Comparison of ENCODE assay signal across 23 cellular contexts in the genomic region with DNA sequence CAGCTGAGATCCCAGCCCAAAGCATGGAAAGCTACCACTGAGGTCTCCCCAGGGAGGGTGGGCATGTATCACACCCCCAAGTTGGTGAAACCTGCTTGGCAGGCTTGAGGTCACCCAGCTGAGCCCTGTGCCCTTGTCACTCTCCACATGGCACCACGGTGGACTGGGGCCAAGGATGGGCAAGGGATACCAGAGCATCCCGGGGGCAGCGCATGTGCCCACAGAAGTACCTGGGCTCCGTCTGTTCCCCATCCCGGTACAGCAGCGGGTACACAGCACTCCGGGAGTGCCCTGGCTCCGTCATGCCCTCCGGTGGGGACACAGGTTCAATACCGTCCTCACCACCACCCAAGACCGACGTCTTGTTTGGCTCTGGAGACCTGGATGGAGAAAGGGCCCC. TPM values are rescaled to one million over a fixed set of nuclear protein-coding genes. Genes with fewer than 3 reads are reported as not detected.
DNase-seq lines count a peak whose midpoint lies in the region; ATAC-seq, FAIRE-seq and TF ChIP-seq lines count a peak whose summit lies in the region.
"Had no signal": no experiment of that assay in that cellular context is flagged by ENCODE, and none has a peak within 500 bp of the region (broad histone marks: within the 10 kb centered on the region; RNA-seq: fewer than 3 reads in every experiment).

No MANE protein-coding gene starts in this region.

- ATAC-seq in HepG2 (no peak), right lobe of liver (no peak), GM21447 (IDR thresholded peaks at IDR 0.05; ENCODE audit: unreplicated experiment) (no peak), HG03175 (IDR thresholded peaks at IDR 0.05; ENCODE audit: unreplicated experiment) (no peak)

- TF ChIP-seq EP300 in HepG2 (IDR thresholded peaks at IDR 0.05; ENCODE audit: low read depth in 2 of 2, low read length in 2 of 2) (no peak), HepG2 (CRISPR knock-in tag; IDR thresholded peaks at IDR 0.05; ENCODE audit: borderline replicate concordance) (no peak), H1 (IDR thresholded peaks at IDR 0.05; ENCODE audit: borderline replicate concordance in 1 of 2, low read depth in 2 of 2, low read length in 2 of 2) (no peak)

- no peak overlapping the region for H3K56ac ChIP-seq in H1 (replicated peaks; ENCODE audit: insufficient read length, low read depth, low read length)

- no TSS peak for BruUV-seq in HepG2 (replicated peaks; lab: Mats Ljungman, UMichigan)

- H3K36me3 ChIP-seq in HepG2 (replicated peaks in 1 of 2; ENCODE audit: control insufficient read depth in 1 of 2, insufficient read depth in 2 of 2, low read length in 2 of 2) (peaks cover 14 to 45% of the 10 kb centered on the region in 2 experiments; a peak in 4 of 5 replicates), right lobe of liver (peaks cover 0 to 43% (median 10%) of the 10 kb centered on the region in 4 donors), H1 (ENCODE audit: control insufficient read depth in 2 of 4, insufficient read depth in 4 of 4, low read length in 3 of 4) (peaks cover 9 to 73% (median 39%) of the 10 kb centered on the region in 4 experiments; a peak in 7 of 8 replicates), neuronal stem cell (replicated peaks in 1 of 2; ENCODE audit: control insufficient read depth in 2 of 2, insufficient read depth in 2 of 2, low read length in 2 of 2) (peaks cover 29 to 69% of the 10 kb centered on the region in 2 donors)

- H3K4ac ChIP-seq in H1 (replicated peaks; ENCODE audit: insufficient read length, low read depth, low read length) (no peak overlapping the region), neuronal stem cell (ENCODE audit: low read length) (no peak overlapping the region)

- H2BK5ac ChIP-seq in H1 (ENCODE audit: low read depth, low read length) (no peak overlapping the region), neuronal stem cell (ENCODE audit: low read length) (no peak overlapping the region)

- no peak overlapping the region for H2BK15ac ChIP-seq in H1 (ENCODE audit: low read length)
- H2BK15ac ChIP-seq in neuronal stem cell (ENCODE audit: low read length) = no peak overlapping the region

- H3K27me3 ChIP-seq in HepG2 (ENCODE audit: control insufficient read depth in 1 of 2, insufficient read depth in 2 of 2, low read length in 2 of 2) (no peaks in the 10 kb centered on the region), right lobe of liver (no peaks in the 10 kb centered on the region), H1 (replicated peaks in 1 of 4; ENCODE audit: control insufficient read depth in 3 of 4, extremely low read depth in 1 of 4, insufficient read depth in 3 of 4, low read length in 3 of 4) (no peaks in the 10 kb centered on the region), neuronal stem cell (ENCODE audit: control insufficient read depth in 3 of 3, insufficient read depth in 3 of 3, low read depth in 1 of 3, low read length in 3 of 3) (no peaks in the 10 kb centered on the region)
- H3K27me3 ChIP-seq: BE2C; BLaER1 treated with 17β-estradiol and CSF1 and Interleukin-3, amounts not matched to agents 10 nM and 100 nM had no signal

- TF ChIP-seq RAD21 in HepG2 (CRISPR knock-in tag; IDR thresholded peaks at IDR 0.05) = no peak
- TF ChIP-seq RAD21 in H1 (IDR thresholded peaks at IDR 0.05 in 1 of 2, conservative IDR thresholded peaks at IDR 0.05 in 1 of 2; ENCODE audit: low read depth in 2 of 2, low read length in 2 of 2) = peak; percentile 25 to 29; a peak in 2 of 4 replicates

- 100% methylated on average over 5 of the region's 12 CpGs for WGBS in HepG2 (ENCODE audit: low lambda C conversion rate)
- WGBS in right lobe of liver (ENCODE audit: insufficient coverage, low coverage, low lambda C conversion rate, missing lambda C conversion rate) = no CpG with 5 or more reads among the region's 12 CpGs
- 97% methylated on average over 12 of the region's 12 CpGs; no CpG with 5 or more reads in 1 of the 2 experiments for WGBS in H1 (ENCODE audit: extremely low coverage in 1 of 2, insufficient coverage in 1 of 2, insufficient read length in 1 of 2, insufficient replicate concordance in 2 of 2, low coverage in 1 of 2, low lambda C conversion rate in 2 of 2, missing lambda C conversion rate in 1 of 2), 2 experiments
- no CpG with 5 or more reads among the region's 12 CpGs for WGBS in neuronal stem cell (ENCODE audit: extremely low coverage in 2 of 2, insufficient read length in 2 of 2, insufficient replicate concordance in 1 of 2), 2 donors

- in situ Hi-C loops in HepG2 (cut with HindIII; ENCODE audit: extremely low pct_ligation_motif_present, low pct_unique_long_range_greater_than_20kb) = no loop called here

- intact Hi-C loops in HepG2 (cut with micrococcal nuclease; ENCODE audit: unreplicated experiment) (loop anchor here (1.0 kb wide), 1 partner anchor 66 kb away; no protein-coding TSS in a partner anchor), right lobe of liver (cut with DNase I) (no loop called here)

- no peaks in the 10 kb centered on the region for H3K79me1 ChIP-seq in H1 (ENCODE audit: low read depth, low read length)
- peaks cover 3% of the 10 kb centered on the region for H3K79me1 ChIP-seq in neuronal stem cell (ENCODE audit: low read depth, low read length)

- H4K20me1 ChIP-seq in HepG2 (ENCODE audit: insufficient read depth, low read length) (0 out of 2 replicates have a peak, but pooled peaks cover 2% of the 10 kb centered on the region), H1 (replicated peaks in 1 of 2; ENCODE audit: control insufficient read depth in 1 of 2, insufficient read depth in 2 of 2, low read length in 2 of 2) (peaks cover 2% of the 10 kb centered on the region in 2 experiments)

- TF ChIP-seq POLR2A in HepG2 (IDR thresholded peaks at IDR 0.05; ENCODE audit: insufficient read depth in 1 of 2, low read depth in 2 of 2, low read length in 2 of 2) (no peak), right lobe of liver (IDR thresholded peaks at IDR 0.05) (no peak), H1 (IDR thresholded peaks at IDR 0.05; ENCODE audit: control extremely low read depth in 1 of 2, low read depth in 2 of 2, low read length in 2 of 2) (no peak)

- H3K4me3 ChIP-seq in HepG2 (replicated peaks in 1 of 3; ENCODE audit: insufficient read depth in 1 of 3, low read depth in 2 of 3, low read length in 3 of 3) = no peak overlapping the region
- H3K4me3 ChIP-seq in right lobe of liver = no peak overlapping the region
- no peak overlapping the region for H3K4me3 ChIP-seq in H1 (ENCODE audit: extremely low read depth in 1 of 4, insufficient read depth in 2 of 4, low read depth in 3 of 4, low read length in 4 of 4)
- peak overlapping the region in 1 of 2 donors; percentile 34 for H3K4me3 ChIP-seq in neuronal stem cell (ENCODE audit: low read length in 2 of 2)
- H3K4me3 ChIP-seq: A549; BLaER1 treated with 17β-estradiol and CSF1 and Interleukin-3, amounts not matched to agents 10 nM and 100 nM; GM23338 had no signal

- H3K14ac ChIP-seq in H1 (ENCODE audit: insufficient read length) (no peak overlapping the region), neuronal stem cell (ENCODE audit: low read length) (no peak overlapping the region)

- FAIRE-seq in HepG2 (lab: Jason Lieb, UNC) (no peak), H1 (lab: Jason Lieb, UNC) (no peak)
- FAIRE-seq: A549, GM12891, H54 had no signal

- H4K8ac ChIP-seq in H1 (ENCODE audit: extremely low read depth, insufficient read depth, low read length) (peak overlapping the region; percentile 75; the same call in 1 of the 2 replicates), neuronal stem cell (ENCODE audit: low read depth, low read length) (peak overlapping the region; percentile 65)

- H3K18ac ChIP-seq in H1 (ENCODE audit: extremely low read depth, low read length) (no peak overlapping the region), neuronal stem cell (ENCODE audit: low read length) (peak overlapping the region; percentile 71)

- H2BK120ac ChIP-seq in H1 (replicated peaks; ENCODE audit: low read depth, low read length) (no peak overlapping the region), neuronal stem cell (ENCODE audit: low read depth, low read length) (no peak overlapping the region)

- CTCF ChIA-PET in HepG2 (lab: Yijun Ruan, JAX; ENCODE audit: low intra/inter-chr PET ratio, low total read pairs) = no interaction called here
- CTCF ChIA-PET in H1 (lab: Charles Lee; ENCODE audit: partially characterized antibody) = interaction anchor here (0.6 to 4.2 kb wide), 19 partner anchors 8 to 442 kb away, joined by 3 to 20 read pairs (median 4); no protein-coding TSS in a partner anchor

- H3K4me1 ChIP-seq in HepG2 (ENCODE audit: insufficient read depth, low read length) (no peaks in the 10 kb centered on the region), right lobe of liver (no peaks in the 10 kb centered on the region), H1 (replicated peaks in 1 of 4; ENCODE audit: control insufficient read depth in 3 of 4, insufficient read depth in 4 of 4, low read length in 3 of 4) (peaks cover 0 to 4% (median 0%) of the 10 kb centered on the region in 4 experiments; a peak in 2 of 7 replicates), neuronal stem cell (ENCODE audit: control insufficient read depth in 2 of 2, insufficient read depth in 1 of 2, low read depth in 1 of 2, low read length in 2 of 2) (peaks cover 15% of the 10 kb centered on the region in 2 donors)
- H3K4me1 ChIP-seq: A549, BE2C had no signal

- H3K27ac ChIP-seq in HepG2 (ENCODE audit: extremely low read length, insufficient read depth, low read length) (no peak overlapping the region), right lobe of liver (no peak overlapping the region), H1 (ENCODE audit: low read depth, low read length) (no peak overlapping the region), neuronal stem cell (replicated peaks; ENCODE audit: low read length) (no peak overlapping the region)
- H3K27ac ChIP-seq: 22Rv1; A549; BLaER1 treated with 17β-estradiol and CSF1 and Interleukin-3, amounts not matched to agents 10 nM and 100 nM had no signal

- H2BK20ac ChIP-seq in H1 (ENCODE audit: low read length) = no peak overlapping the region

- H3K79me2 ChIP-seq in HepG2 (ENCODE audit: insufficient read depth, low read length) (no peaks in the 10 kb centered on the region), H1 (ENCODE audit: control insufficient read depth in 1 of 2, insufficient read depth in 2 of 2, low read length in 2 of 2) (no peaks in the 10 kb centered on the region)

- H3K23ac ChIP-seq in H1 (ENCODE audit: insufficient read length) (no peak overlapping the region), neuronal stem cell (ENCODE audit: low read depth, low read length, poor library complexity) (no peak overlapping the region)

- H2BK12ac ChIP-seq in H1 (ENCODE audit: low read depth, low read length) (no peak overlapping the region), neuronal stem cell (ENCODE audit: low read length) (no peak overlapping the region)

- POLR2A ChIA-PET in HepG2 (lab: Yijun Ruan, JAX) (no interaction called here), H1 (lab: Charles Lee; ENCODE audit: partially characterized antibody) (no interaction called here)

- H4K5ac ChIP-seq in H1 (ENCODE audit: insufficient read length, low read depth, low read length) = no peak overlapping the region

- no peak overlapping the region for H3K9ac ChIP-seq in HepG2 (ENCODE audit: insufficient read depth, low read depth, low read length)
- H3K9ac ChIP-seq in H1 (replicated peaks in 1 of 4; ENCODE audit: extremely low read depth in 1 of 4, low read depth in 3 of 4, low read length in 3 of 4) = no peak overlapping the region
- H3K9ac ChIP-seq in neuronal stem cell (ENCODE audit: low read depth, low read length, poor library complexity) = no peak overlapping the region
- H3K9ac ChIP-seq: BLaER1 treated with 17β-estradiol and CSF1 and Interleukin-3, amounts not matched to agents 10 nM and 100 nM had no signal

- H3K4me2 ChIP-seq in HepG2 (ENCODE audit: low read depth, low read length) (no peak overlapping the region), H1 (ENCODE audit: insufficient read depth in 1 of 2, low read depth in 2 of 2, low read length in 2 of 2) (no peak overlapping the region), neuronal stem cell (ENCODE audit: insufficient read depth, low read length, poor library complexity, severe bottlenecking) (no peak overlapping the region)
- H3K4me2 ChIP-seq: A549; BLaER1 treated with 17β-estradiol and CSF1 and Interleukin-3, amounts not matched to agents 10 nM and 100 nM; GM23338 had no signal

- H4K91ac ChIP-seq in H1 (replicated peaks; ENCODE audit: insufficient read length, low read length) = no peak overlapping the region
- H4K91ac ChIP-seq in neuronal stem cell (ENCODE audit: low read depth, low read length, poor library complexity) = no peak overlapping the region

- H3K9me3 ChIP-seq in HepG2 (ENCODE audit: low read length) (no peaks in the 10 kb centered on the region), right lobe of liver (no peaks in the 10 kb centered on the region), H1 (ENCODE audit: insufficient read depth in 2 of 2, low read depth in 1 of 2, low read length in 1 of 2) (no peaks in the 10 kb centered on the region), neuronal stem cell (replicated peaks in 1 of 2; ENCODE audit: control insufficient read depth in 2 of 2, insufficient read depth in 1 of 2, low read depth in 1 of 2, low read length in 2 of 2) (peaks cover 0 to 2% of the 10 kb centered on the region in 2 donors)
- H3K9me3 ChIP-seq: A549; BE2C; BLaER1 treated with 17β-estradiol and CSF1 and Interleukin-3, amounts not matched to agents 10 nM and 100 nM had no signal

- TF ChIP-seq CTCF in HepG2 (CRISPR knock-in tag; IDR thresholded peaks at IDR 0.05) (no peak), right lobe of liver (IDR thresholded peaks at IDR 0.05) (no peak), H1 (IDR thresholded peaks at IDR 0.05; ENCODE audit: control extremely low read depth in 1 of 3, insufficient read depth in 1 of 3, low read depth in 1 of 3, low read length in 3 of 3) (no peak)

- H2AFZ ChIP-seq in HepG2 (ENCODE audit: low read length) = no peak overlapping the region
- H2AFZ ChIP-seq in H1 (ENCODE audit: low read length) = no peak overlapping the region
- no peak overlapping the region for H2AFZ ChIP-seq in neuronal stem cell (ENCODE audit: low read length)
- H2AFZ ChIP-seq: GM23338 had no signal

- no peaks in the 10 kb centered on the region for H3K23me2 ChIP-seq in H1 (ENCODE audit: low read depth, low read length)

- no peak overlapping the region for H2AK5ac ChIP-seq in H1 (ENCODE audit: low read depth, low read length)
- H2AK5ac ChIP-seq in neuronal stem cell (ENCODE audit: low read depth, low read length) = no peak overlapping the region

- DNase-seq in HepG2 (ENCODE audit: low spot score) (no peak), right lobe of liver (no peak), H1 (ENCODE audit: low read depth in 1 of 2, low spot score in 2 of 2) (no peak), neuronal stem cell (ENCODE audit: low spot score) (no peak)
- DNase-seq: ACHN; AML-193; BE2C; Calu3; CD4-positive, alpha-beta T cell; CD8-positive, alpha-beta memory T cell; DMS53; DMS79 treated with DMSO at 0.1 percent for 48 hours; GF-D8; HCEC 1CT had no signal

RNA-seq across cellular contexts. Expression of a gene that starts 38.0 kb away (rescaled TPM):
- not detected in 2 replicates for total RNA-seq in HepG2 (2016; rRNA removed; fragmentation: Illumina TruSeq; extraction: Trizol)
- not detected in 2 replicates for total RNA-seq in HepG2 (2016; cell fraction: cytosol; rRNA removed; fragmentation: Illumina TruSeq; extraction: Trizol; ENCODE audit: low read depth)
- total RNA-seq in HepG2 (2016; cell fraction: insoluble cytoplasmic fraction; rRNA removed; fragmentation: Illumina TruSeq; extraction: Trizol) = not detected in 2 replicates
- total RNA-seq in HepG2 (2016; cell fraction: membrane; rRNA removed; fragmentation: Illumina TruSeq; extraction: Trizol) = not detected in 2 replicates
- not detected in 2 replicates for total RNA-seq in HepG2 (2016; cell fraction: nucleus; rRNA removed; fragmentation: Illumina TruSeq; extraction: Trizol)
- polyA plus RNA-seq in HepG2 (2011; rRNA removed) = not detected in 2 replicates
- not detected in 2 replicates for polyA plus RNA-seq in HepG2 (2011; cell fraction: cytosol; rRNA removed)
- not detected in 2 replicates for polyA plus RNA-seq in HepG2 (2011; cell fraction: nucleus; rRNA removed)
- polyA plus RNA-seq in HepG2 (2012) = not detected in 2 replicates
- not detected in 2 replicates for polyA plus RNA-seq in HepG2 (2016; cell fraction: cytosol; fragmentation: Illumina TruSeq; extraction: Trizol; ENCODE audit: low read depth)
- polyA plus RNA-seq in HepG2 (2016; cell fraction: insoluble cytoplasmic fraction; fragmentation: Illumina TruSeq; extraction: Trizol; ENCODE audit: low read depth) = not detected in 2 replicates
- polyA plus RNA-seq in HepG2 (2016; cell fraction: membrane; fragmentation: Illumina TruSeq; extraction: Trizol; ENCODE audit: low read depth) = not detected in 2 replicates
- not detected in 2 replicates for polyA plus RNA-seq in HepG2 (2016; cell fraction: nucleus; fragmentation: Illumina TruSeq; extraction: Trizol; ENCODE audit: insufficient read depth, low read depth)
- not detected in 2 replicates for polyA minus RNA-seq in HepG2 (2011; rRNA and poly(A)+ RNA removed; ENCODE audit: low replicate concordance)
- not detected in 2 replicates for polyA minus RNA-seq in HepG2 (2011; cell fraction: cytosol; rRNA and poly(A)+ RNA removed)
- not detected in 2 replicates for polyA minus RNA-seq in HepG2 (2011; cell fraction: nucleus; rRNA and poly(A)+ RNA removed)
- total RNA-seq in right lobe of liver = under 1 TPM in 2 of 6 experiments, not detected in 4; 0.12 to 0.31 TPM
- 6.4 and 8.1 TPM in 2 replicates for total RNA-seq in H1 (2021; fragmentation: NEBNext Ultra II Directional; extraction: Animal tissue kit (Norgen Biotek cat#: 25700))
- polyA plus RNA-seq in H1 (2011; rRNA removed) = 6.6 and 9.3 TPM in 2 replicates
- 6.2 TPM for polyA plus RNA-seq in H1 (2011; cell fraction: cytosol; rRNA removed)
- polyA plus RNA-seq in H1 (2011; cell fraction: nucleus; rRNA removed) = 12.7 TPM
- 4.3 to 7.5 TPM (median 7.1 TPM) in 4 replicates for polyA plus RNA-seq in H1 (2012, experiment 1 of 2)
- 5.4 TPM for polyA plus RNA-seq in H1 (2012, experiment 2 of 2)
- 3.6 TPM for polyA plus RNA-seq in H1 (2013, experiment 1 of 2)
- 2.4 TPM for polyA plus RNA-seq in H1 (2013, experiment 2 of 2)
- 4.4 and 6.3 TPM in 2 replicates for polyA minus RNA-seq in H1 (2011; rRNA and poly(A)+ RNA removed)
- polyA minus RNA-seq in H1 (2011; cell fraction: cytosol; rRNA and poly(A)+ RNA removed) = 5.9 TPM
- 8.8 TPM for polyA minus RNA-seq in H1 (2011; cell fraction: nucleus; rRNA and poly(A)+ RNA removed)
- polyA plus RNA-seq in neuronal stem cell (2013, experiment 1 of 2) = 1.5 TPM
- 2.0 TPM for polyA plus RNA-seq in neuronal stem cell (2013, experiment 2 of 2)
- total RNA-seq: Calu3; CD4-positive, alpha-beta T cell; CD8-positive, alpha-beta memory T cell had no signal
- polyA plus RNA-seq: A549; CD14-positive monocyte; CD8-positive, alpha-beta memory T cell had no signal
